33 cellular contexts compared by ENCODE assay signal in genomic region chr20:4830696-4831095, GRCh38.
"Had no signal": no experiment of that assay in that cellular context is flagged by ENCODE, and none has a peak within 500 bp of the region (broad histone marks: within the 10 kb centered on the region; RNA-seq: fewer than 3 reads in every experiment).

No MANE protein-coding gene starts in this region.

- H3K27ac Mint-ChIP-seq: activated CD4-positive, alpha-beta memory T cell treated with anti-CD3 and anti-CD28 coated beads for 36 hours; activated CD4-positive, alpha-beta T cell treated with anti-CD3 and anti-CD28 coated beads for 36 hours; activated naive CD4-positive, alpha-beta T cell treated with anti-CD3 and anti-CD28 coated beads, Interleukin-2, amount 10 ng/mL, durations not matched to agents 7 days and 5 days; activated naive CD8-positive, alpha-beta T cell; activated naive CD8-positive, alpha-beta T cell treated with anti-CD3 and anti-CD28 coated beads, Interleukin-2, amount 50 U/mL, for 24 hours; activated T-helper 1 cell treated with anti-CD3 and anti-CD28 coated beads, Interleukin-12 subunit alpha, Interleukin-12 subunit beta, Interleukin-2, Interleukin-4 antibody, amounts not matched to agents 30 ng/mL and 10 ng/mL and 1 ng/mL, durations not matched to agents 14 hours and 24 hours and 36 hours; T-helper 1 cell treated with Interleukin-12 subunit alpha and Interleukin-12 subunit beta and Interleukin-4 antibody, amounts not matched to agents 30 μg/mL and 1 μg/mL, for 36 hours; T-helper 2 cell treated with Interferon-gamma antibody and Interleukin-4, amounts not matched to agents 5 μg/mL and 100 μg/mL, for 36 hours; WTC11 had no signal

- H3K4me3 ChIP-seq: cardiac muscle cell, SJCRH30 had no signal

- H3K4me1 ChIP-seq: SJCRH30 had no signal

- H3K27ac ChIP-seq: cardiac muscle cell, SJCRH30 had no signal

- H3K4me1 Mint-ChIP-seq: activated CD4-positive, alpha-beta T cell treated with anti-CD3 and anti-CD28 coated beads for 36 hours; activated naive CD4-positive, alpha-beta T cell treated with anti-CD3 and anti-CD28 coated beads, Interleukin-2, amount 10 ng/mL, durations not matched to agents 7 days and 5 days; central memory CD8-positive, alpha-beta T cell; WTC11 had no signal

- ATAC-seq: activated CD4-positive, alpha-beta T cell treated with anti-CD3 and anti-CD28 coated beads for 36 hours; activated CD4-positive, CD25-positive, alpha-beta regulatory T cell treated with anti-CD3 and anti-CD28 coated beads, Interleukin-2, amount 50 U/mL, for 24 hours; activated naive CD8-positive, alpha-beta T cell treated with anti-CD3 and anti-CD28 coated beads, Interleukin-2, amount 50 U/mL, for 24 hours; activated T-cell treated with anti-CD3 and anti-CD28 coated beads, Interleukin-2, amount 50 U/mL, for 4 hours; Panc1; WTC11 had no signal

- H3K9me3 Mint-ChIP-seq: activated CD4-positive, alpha-beta memory T cell treated with anti-CD3 and anti-CD28 coated beads for 36 hours; activated naive CD4-positive, alpha-beta T cell treated with anti-CD3 and anti-CD28 coated beads, Interleukin-2, amount 10 ng/mL, durations not matched to agents 7 days and 5 days; activated T-cell treated with anti-CD3 and anti-CD28 coated beads, Interleukin-2, amount 50 U/mL, for 4 hours; activated T-helper 1 cell treated with anti-CD3 and anti-CD28 coated beads, Interleukin-12 subunit alpha, Interleukin-12 subunit beta, Interleukin-2, Interleukin-4 antibody, amounts not matched to agents 30 ng/mL and 10 ng/mL and 1 ng/mL, durations not matched to agents 14 hours and 24 hours and 36 hours; central memory CD8-positive, alpha-beta T cell; T-helper 2 cell treated with Interferon-gamma antibody and Interleukin-4, amounts not matched to agents 5 μg/mL and 100 μg/mL, for 36 hours had no signal

- DNase-seq: activated CD4-positive, alpha-beta memory T cell treated with anti-CD3 and anti-CD28 coated beads for 36 hours; activated CD4-positive, alpha-beta T cell treated with anti-CD3 and anti-CD28 coated beads for 36 hours; activated CD4-positive, alpha-beta T cell treated with anti-CD3 and anti-CD28 coated beads, Interleukin-2, amount 50 U/mL, for 1 hour; activated CD8-positive, alpha-beta memory T cell treated with anti-CD3 and anti-CD28 coated beads, Interleukin-2, amount 50 U/mL, for 4 hours; activated effector memory CD4-positive, alpha-beta T cell treated with Interleukin-2 at 50 U/mL for 16 hours; activated naive CD4-positive, alpha-beta T cell treated with anti-CD3 and anti-CD28 coated beads, Interleukin-2, amount 10 ng/mL, durations not matched to agents 7 days and 5 days; activated naive CD8-positive, alpha-beta T cell treated with anti-CD3 and anti-CD28 coated beads, Interleukin-2, amount 50 U/mL, for 24 hours; activated T-cell treated with anti-CD3 and anti-CD28 coated beads for 4 hours; activated T-cell treated with anti-CD3 and anti-CD28 coated beads, Interleukin-2, amount 50 U/mL, for 4 hours; amniotic stem cell; Kasumi-1; KG1; MM.1S; MV-4-11; NCI-H1092; NCI-H1436 treated with DMSO at 0.1 percent for 48 hours; NCI-H1694 treated with DMSO at 0.1 percent for 48 hours; NCI-H2029; NCI-H345; NCI-H524 treated with DMSO at 0.1 percent for 48 hours; SHP77; SJCRH30; SK-N-SH had no signal

- H3K27me3 Mint-ChIP-seq: activated CD4-positive, alpha-beta memory T cell treated with anti-CD3 and anti-CD28 coated beads for 36 hours; activated CD4-positive, alpha-beta T cell treated with anti-CD3 and anti-CD28 coated beads for 36 hours; activated naive CD8-positive, alpha-beta T cell; activated naive CD8-positive, alpha-beta T cell treated with anti-CD3 and anti-CD28 coated beads, Interleukin-2, amount 50 U/mL, for 24 hours; central memory CD8-positive, alpha-beta T cell had no signal

- H3K9me3 ChIP-seq: SJCRH30, SK-N-SH had no signal

- FAIRE-seq: TTC549 had no signal

- H3K36me3 Mint-ChIP-seq: activated CD4-positive, alpha-beta memory T cell treated with anti-CD3 and anti-CD28 coated beads for 36 hours; activated naive CD4-positive, alpha-beta T cell treated with anti-CD3 and anti-CD28 coated beads, Interleukin-2, amount 10 ng/mL, durations not matched to agents 7 days and 5 days; WTC11 had no signal

- H3K4me3 Mint-ChIP-seq: activated CD4-positive, alpha-beta memory T cell treated with anti-CD3 and anti-CD28 coated beads for 36 hours; activated CD4-positive, alpha-beta T cell treated with anti-CD3 and anti-CD28 coated beads for 36 hours; activated naive CD4-positive, alpha-beta T cell treated with anti-CD3 and anti-CD28 coated beads, Interleukin-2, amount 10 ng/mL, durations not matched to agents 7 days and 5 days; activated naive CD8-positive, alpha-beta T cell; activated naive CD8-positive, alpha-beta T cell treated with anti-CD3 and anti-CD28 coated beads, Interleukin-2, amount 50 U/mL, for 24 hours; activated T-cell treated with anti-CD3 and anti-CD28 coated beads, Interleukin-2, amount 50 U/mL, for 4 hours; activated T-helper 1 cell treated with anti-CD3 and anti-CD28 coated beads, Interleukin-12 subunit alpha, Interleukin-12 subunit beta, Interleukin-2, Interleukin-4 antibody, amounts not matched to agents 30 ng/mL and 10 ng/mL and 1 ng/mL, durations not matched to agents 14 hours and 24 hours and 36 hours; central memory CD8-positive, alpha-beta T cell; T-helper 1 cell treated with Interleukin-12 subunit alpha and Interleukin-12 subunit beta and Interleukin-4 antibody, amounts not matched to agents 30 μg/mL and 1 μg/mL, for 36 hours; T-helper 2 cell treated with Interferon-gamma antibody and Interleukin-4, amounts not matched to agents 5 μg/mL and 100 μg/mL, for 36 hours; WTC11 had no signal

- H3K36me3 ChIP-seq: cardiac muscle cell, SJCRH30 had no signal

- H3K4me2 ChIP-seq: SK-N-SH had no signal

- H3K27me3 ChIP-seq: cardiac muscle cell, SJCRH30 had no signal
